ENCODE assay signal across 1 cellular context in genomic region chr7:47979145-47979831, GRCh38.
TF ChIP-seq lines count a peak whose summit lies in the region.

HUS1 (minus strand) TSS chr7:47979615; CDS start chr7:47979519, 96 bp downstream.

TF ChIP-seq in K562, 482 proteins besides CTCF, POLR2A, EP300 and RAD21 (continued from another document and continues in another):
- TF ChIP-seq, protein P1, sequence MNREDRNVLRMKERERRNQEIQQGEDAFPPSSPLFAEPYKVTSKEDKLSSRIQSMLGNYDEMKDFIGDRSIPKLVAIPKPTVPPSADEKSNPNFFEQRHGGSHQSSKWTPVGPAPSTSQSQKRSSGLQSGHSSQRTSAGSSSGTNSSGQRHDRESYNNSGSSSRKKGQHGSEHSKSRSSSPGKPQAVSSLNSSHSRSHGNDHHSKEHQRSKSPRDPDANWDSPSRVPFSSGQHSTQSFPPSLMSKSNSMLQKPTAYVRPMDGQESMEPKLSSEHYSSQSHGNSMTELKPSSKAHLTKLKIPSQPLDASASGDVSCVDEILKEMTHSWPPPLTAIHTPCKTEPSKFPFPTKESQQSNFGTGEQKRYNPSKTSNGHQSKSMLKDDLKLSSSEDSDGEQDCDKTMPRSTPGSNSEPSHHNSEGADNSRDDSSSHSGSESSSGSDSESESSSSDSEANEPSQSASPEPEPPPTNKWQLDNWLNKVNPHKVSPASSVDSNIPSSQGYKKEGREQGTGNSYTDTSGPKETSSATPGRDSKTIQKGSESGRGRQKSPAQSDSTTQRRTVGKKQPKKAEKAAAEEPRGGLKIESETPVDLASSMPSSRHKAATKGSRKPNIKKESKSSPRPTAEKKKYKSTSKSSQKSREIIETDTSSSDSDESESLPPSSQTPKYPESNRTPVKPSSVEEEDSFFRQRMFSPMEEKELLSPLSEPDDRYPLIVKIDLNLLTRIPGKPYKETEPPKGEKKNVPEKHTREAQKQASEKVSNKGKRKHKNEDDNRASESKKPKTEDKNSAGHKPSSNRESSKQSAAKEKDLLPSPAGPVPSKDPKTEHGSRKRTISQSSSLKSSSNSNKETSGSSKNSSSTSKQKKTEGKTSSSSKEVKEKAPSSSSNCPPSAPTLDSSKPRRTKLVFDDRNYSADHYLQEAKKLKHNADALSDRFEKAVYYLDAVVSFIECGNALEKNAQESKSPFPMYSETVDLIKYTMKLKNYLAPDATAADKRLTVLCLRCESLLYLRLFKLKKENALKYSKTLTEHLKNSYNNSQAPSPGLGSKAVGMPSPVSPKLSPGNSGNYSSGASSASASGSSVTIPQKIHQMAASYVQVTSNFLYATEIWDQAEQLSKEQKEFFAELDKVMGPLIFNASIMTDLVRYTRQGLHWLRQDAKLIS (CRISPR knock-in tag; IDR thresholded peaks at IDR 0.05) = 0 out of 2 replicates have a peak, but pooled peaks have one; percentile 30
- TF ChIP-seq NUFIP1 (IDR thresholded peaks at IDR 0.05; ENCODE audit: partially characterized antibody) (no peak), RFX5 (IDR thresholded peaks at IDR 0.05; ENCODE audit: low read depth, low read length) (no peak), TCF7 (IDR thresholded peaks at IDR 0.05; ENCODE audit: borderline replicate concordance) (peak; percentile 88), ZNF174 (CRISPR knock-in tag; IDR thresholded peaks at IDR 0.05) (no peak), ZNF592 (IDR thresholded peaks at IDR 0.05) (no peak), ZNF512 (tag; IDR thresholded peaks at IDR 0.05) (no peak), ERF (CRISPR knock-in tag; IDR thresholded peaks at IDR 0.05) (no peak), ZNF699 (CRISPR knock-in tag; IDR thresholded peaks at IDR 0.05; ENCODE audit: insufficient replicate concordance) (no peak), SRSF9 (IDR thresholded peaks at IDR 0.05; ENCODE audit: borderline replicate concordance, low read depth, low read length) (no peak), STAG1 (CRISPR knock-in tag; IDR thresholded peaks at IDR 0.05; ENCODE audit: borderline replicate concordance) (no peak), ZBTB12 (CRISPR knock-in tag; IDR thresholded peaks at IDR 0.05) (no peak), NCOR1 (IDR thresholded peaks at IDR 0.05) (peak; percentile 54), NEUROD1 (IDR thresholded peaks at IDR 0.05; ENCODE audit: borderline replicate concordance, low read depth, low read length, partially characterized antibody) (peak; percentile 85), POLR2AphosphoS5 (IDR thresholded peaks at IDR 0.05; ENCODE audit: control insufficient read depth, insufficient read depth, low read depth, low read length) (peak; percentile 71; the same call in 1 of the 2 replicates), ZNF77 (CRISPR knock-in tag; IDR thresholded peaks at IDR 0.05) (no peak), MTA2 (IDR thresholded peaks at IDR 0.05; ENCODE audit: low read depth) (peak; percentile 89), FOXJ3 (CRISPR knock-in tag; IDR thresholded peaks at IDR 0.05) (no peak), IFI16 (CRISPR knock-in tag; IDR thresholded peaks at IDR 0.05) (no peak), ZNF76 (CRISPR knock-in tag; IDR thresholded peaks at IDR 0.05; ENCODE audit: borderline replicate concordance) (no peak), BRD4 (IDR thresholded peaks at IDR 0.05) (no peak), HNRNPL (IDR thresholded peaks at IDR 0.05; ENCODE audit: low read depth, low read length) (peak; percentile 30; the same call in 1 of the 2 replicates), ZKSCAN3 (CRISPR knock-in tag; IDR thresholded peaks at IDR 0.05) (no peak), SIN3B (IDR thresholded peaks at IDR 0.05; ENCODE audit: low read depth) (peak; percentile 90), E2F5 (CRISPR knock-in tag; IDR thresholded peaks at IDR 0.05) (no peak), NFIX (CRISPR knock-in tag; IDR thresholded peaks at IDR 0.05; ENCODE audit: low read depth) (no peak), HMGN3 (IDR thresholded peaks at IDR 0.05; ENCODE audit: borderline replicate concordance, extremely low read depth, insufficient read length, low read depth, low read length) (peak; percentile 91)
- TF ChIP-seq, protein P2, sequence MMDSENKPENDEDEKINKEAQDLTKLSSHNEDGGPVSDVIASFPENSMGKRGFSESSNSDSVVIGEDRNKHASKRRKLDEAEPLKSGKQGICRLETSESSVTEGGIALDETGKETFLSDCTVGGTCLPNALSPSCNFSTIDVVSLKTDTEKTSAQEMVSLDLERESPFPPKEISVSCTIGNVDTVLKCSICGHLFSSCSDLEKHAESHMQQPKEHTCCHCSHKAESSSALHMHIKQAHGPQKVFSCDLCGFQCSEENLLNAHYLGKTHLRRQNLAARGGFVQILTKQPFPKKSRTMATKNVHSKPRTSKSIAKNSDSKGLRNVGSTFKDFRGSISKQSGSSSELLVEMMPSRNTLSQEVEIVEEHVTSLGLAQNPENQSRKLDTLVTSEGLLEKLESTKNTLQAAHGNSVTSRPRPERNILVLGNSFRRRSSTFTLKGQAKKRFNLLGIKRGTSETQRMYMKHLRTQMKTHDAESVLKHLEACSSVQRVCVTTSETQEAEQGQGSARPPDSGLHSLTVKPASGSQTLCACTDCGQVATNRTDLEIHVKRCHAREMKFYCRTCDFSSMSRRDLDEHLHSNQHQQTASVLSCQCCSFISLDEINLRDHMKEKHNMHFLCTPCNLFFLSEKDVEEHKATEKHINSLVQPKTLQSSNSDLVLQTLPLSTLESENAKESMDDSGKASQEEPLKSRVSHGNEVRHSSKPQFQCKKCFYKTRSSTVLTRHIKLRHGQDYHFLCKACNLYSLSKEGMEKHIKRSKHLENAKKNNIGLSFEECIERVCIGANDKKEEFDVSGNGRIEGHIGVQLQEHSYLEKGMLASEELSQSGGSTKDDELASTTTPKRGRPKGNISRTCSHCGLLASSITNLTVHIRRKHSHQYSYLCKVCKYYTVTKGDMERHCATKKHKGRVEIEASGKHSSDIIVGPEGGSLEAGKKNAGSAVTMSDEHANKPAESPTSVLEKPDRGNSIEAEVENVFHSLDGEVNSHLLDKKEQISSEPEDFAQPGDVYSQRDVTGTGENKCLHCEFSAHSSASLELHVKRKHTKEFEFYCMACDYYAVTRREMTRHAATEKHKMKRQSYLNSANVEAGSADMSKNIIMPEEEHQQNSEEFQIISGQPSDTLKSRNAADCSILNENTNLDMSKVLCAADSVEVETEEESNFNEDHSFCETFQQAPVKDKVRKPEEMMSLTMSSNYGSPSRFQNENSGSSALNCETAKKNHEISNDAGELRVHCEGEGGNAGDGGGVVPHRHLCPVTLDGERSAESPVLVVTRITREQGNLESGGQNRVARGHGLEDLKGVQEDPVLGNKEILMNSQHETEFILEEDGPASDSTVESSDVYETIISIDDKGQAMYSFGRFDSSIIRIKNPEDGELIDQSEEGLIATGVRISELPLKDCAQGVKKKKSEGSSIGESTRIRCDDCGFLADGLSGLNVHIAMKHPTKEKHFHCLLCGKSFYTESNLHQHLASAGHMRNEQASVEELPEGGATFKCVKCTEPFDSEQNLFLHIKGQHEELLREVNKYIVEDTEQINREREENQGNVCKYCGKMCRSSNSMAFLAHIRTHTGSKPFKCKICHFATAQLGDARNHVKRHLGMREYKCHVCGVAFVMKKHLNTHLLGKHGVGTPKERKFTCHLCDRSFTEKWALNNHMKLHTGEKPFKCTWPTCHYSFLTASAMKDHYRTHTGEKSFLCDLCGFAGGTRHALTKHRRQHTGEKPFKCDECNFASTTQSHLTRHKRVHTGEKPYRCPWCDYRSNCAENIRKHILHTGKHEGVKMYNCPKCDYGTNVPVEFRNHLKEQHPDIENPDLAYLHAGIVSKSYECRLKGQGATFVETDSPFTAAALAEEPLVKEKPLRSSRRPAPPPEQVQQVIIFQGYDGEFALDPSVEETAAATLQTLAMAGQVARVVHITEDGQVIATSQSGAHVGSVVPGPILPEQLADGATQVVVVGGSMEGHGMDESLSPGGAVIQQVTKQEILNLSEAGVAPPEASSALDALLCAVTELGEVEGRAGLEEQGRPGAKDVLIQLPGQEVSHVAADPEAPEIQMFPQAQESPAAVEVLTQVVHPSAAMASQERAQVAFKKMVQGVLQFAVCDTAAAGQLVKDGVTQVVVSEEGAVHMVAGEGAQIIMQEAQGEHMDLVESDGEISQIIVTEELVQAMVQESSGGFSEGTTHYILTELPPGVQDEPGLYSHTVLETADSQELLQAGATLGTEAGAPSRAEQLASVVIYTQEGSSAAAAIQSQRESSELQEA (IDR thresholded peaks at IDR 0.05; ENCODE audit: low read depth) = no peak
- TF ChIP-seq, protein P3, sequence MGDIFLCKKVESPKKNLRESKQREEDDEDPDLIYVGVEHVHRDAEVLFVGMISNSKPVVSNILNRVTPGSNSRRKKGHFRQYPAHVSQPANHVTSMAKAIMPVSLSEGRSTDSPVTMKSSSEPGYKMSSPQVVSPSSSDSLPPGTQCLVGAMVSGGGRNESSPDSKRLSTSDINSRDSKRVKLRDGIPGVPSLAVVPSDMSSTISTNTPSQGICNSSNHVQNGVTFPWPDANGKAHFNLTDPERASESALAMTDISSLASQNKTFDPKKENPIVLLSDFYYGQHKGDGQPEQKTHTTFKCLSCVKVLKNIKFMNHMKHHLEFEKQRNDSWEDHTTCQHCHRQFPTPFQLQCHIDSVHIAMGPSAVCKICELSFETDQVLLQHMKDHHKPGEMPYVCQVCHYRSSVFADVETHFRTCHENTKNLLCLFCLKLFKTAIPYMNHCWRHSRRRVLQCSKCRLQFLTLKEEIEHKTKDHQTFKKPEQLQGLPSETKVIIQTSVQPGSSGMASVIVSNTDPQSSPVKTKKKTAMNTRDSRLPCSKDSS (IDR thresholded peaks at IDR 0.05; ENCODE audit: low read depth, partially characterized antibody) = no peak
- TF ChIP-seq, protein P4, sequence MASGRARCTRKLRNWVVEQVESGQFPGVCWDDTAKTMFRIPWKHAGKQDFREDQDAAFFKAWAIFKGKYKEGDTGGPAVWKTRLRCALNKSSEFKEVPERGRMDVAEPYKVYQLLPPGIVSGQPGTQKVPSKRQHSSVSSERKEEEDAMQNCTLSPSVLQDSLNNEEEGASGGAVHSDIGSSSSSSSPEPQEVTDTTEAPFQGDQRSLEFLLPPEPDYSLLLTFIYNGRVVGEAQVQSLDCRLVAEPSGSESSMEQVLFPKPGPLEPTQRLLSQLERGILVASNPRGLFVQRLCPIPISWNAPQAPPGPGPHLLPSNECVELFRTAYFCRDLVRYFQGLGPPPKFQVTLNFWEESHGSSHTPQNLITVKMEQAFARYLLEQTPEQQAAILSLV (tag; IDR thresholded peaks at IDR 0.05) = no peak
- TF ChIP-seq, protein P5, sequence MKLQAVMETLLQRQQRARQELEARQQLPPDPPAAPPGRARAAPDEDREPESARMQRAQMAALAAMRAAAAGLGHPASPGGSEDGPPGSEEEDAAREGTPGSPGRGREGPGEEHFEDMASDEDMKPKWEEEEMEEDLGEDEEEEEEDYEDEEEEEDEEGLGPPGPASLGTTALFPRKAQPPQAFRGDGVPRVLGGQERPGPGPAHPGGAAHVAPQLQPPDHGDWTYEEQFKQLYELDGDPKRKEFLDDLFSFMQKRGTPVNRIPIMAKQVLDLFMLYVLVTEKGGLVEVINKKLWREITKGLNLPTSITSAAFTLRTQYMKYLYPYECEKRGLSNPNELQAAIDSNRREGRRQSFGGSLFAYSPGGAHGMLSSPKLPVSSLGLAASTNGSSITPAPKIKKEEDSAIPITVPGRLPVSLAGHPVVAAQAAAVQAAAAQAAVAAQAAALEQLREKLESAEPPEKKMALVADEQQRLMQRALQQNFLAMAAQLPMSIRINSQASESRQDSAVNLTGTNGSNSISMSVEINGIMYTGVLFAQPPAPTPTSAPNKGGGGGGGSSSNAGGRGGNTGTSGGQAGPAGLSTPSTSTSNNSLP (IDR thresholded peaks at IDR 0.05; ENCODE audit: borderline replicate concordance, low read depth, low read length) = 0 out of 2 replicates have a peak, but pooled peaks have one; percentile 38
